In genomic region chr1:91885716-91886506, GRCh38 we compare ENCODE assay signal across 8 cellular contexts. TPM values are rescaled to one million over a fixed set of nuclear protein-coding genes. Genes with fewer than 3 reads are reported as not detected.
DNase-seq lines count a peak whose midpoint lies in the region; ATAC-seq and TF ChIP-seq lines count a peak whose summit lies in the region.

Gene TGFBR3 (minus strand): TSS chr1:91886151. CDS start chr1:91861531, 24,620 bp downstream.

- H3K4me2 ChIP-seq in mammary epithelial cell (ENCODE audit: insufficient read depth, low read depth, low read length) (peak within 1 kb of the TSS; percentile 100), smooth muscle cell (peak within 1 kb of the TSS; percentile 94)

- no peaks in the 10 kb centered on the region for H4K20me1 ChIP-seq in mammary epithelial cell (ENCODE audit: insufficient read depth, low read length)
- peaks cover 36% of the 10 kb centered on the region for H4K20me1 ChIP-seq in smooth muscle cell (ENCODE audit: low read depth)

- dilution Hi-C loops in mammary epithelial cell (cut with HindIII; ENCODE audit: low sequenced_read_pairs) = no loop called here

- H3K9me3 ChIP-seq in mammary epithelial cell (replicated peaks; ENCODE audit: insufficient read depth, low read length) (no peaks in the 10 kb centered on the region), smooth muscle cell (replicated peaks; ENCODE audit: low read depth) (no peaks in the 10 kb centered on the region)

- H2AFZ ChIP-seq in mammary epithelial cell (ENCODE audit: low read depth, low read length) = peak within 1 kb of the TSS; percentile 91
- peak within 1 kb of the TSS; percentile 88 for H2AFZ ChIP-seq in smooth muscle cell (ENCODE audit: low read depth)

- no TSS peak for BruUV-seq in mammary epithelial cell (replicated peaks; lab: Mats Ljungman, UMichigan)

- H3K9ac ChIP-seq in mammary epithelial cell (ENCODE audit: insufficient read depth, low read length) = no peak within 1 kb of the TSS
- H3K9ac ChIP-seq in smooth muscle cell (ENCODE audit: low read depth) = peak within 1 kb of the TSS; percentile 24

- H3K27ac Mint-ChIP-seq in activated B cell treated with CpG ODN at 0.5 μM for 24 hours = no peak within 1 kb of the TSS
- peak within 1 kb of the TSS; percentile 84 to 96 (median 94) for H3K27ac Mint-ChIP-seq in immature natural killer cell

- POLR2A ChIA-PET in activated B cell treated with CpG ODN at 0.5 μM for 24 hours (lab: Charles Lee) = no interaction called here

- H3K36me3 ChIP-seq in mammary epithelial cell (ENCODE audit: insufficient read depth, low read length) (no peaks in the 10 kb centered on the region), smooth muscle cell (ENCODE audit: low read depth) (no peaks in the 10 kb centered on the region)

- H3K9me3 Mint-ChIP-seq in activated B cell treated with CpG ODN at 0.5 μM for 24 hours (no peaks in the 10 kb centered on the region), immature natural killer cell (no peaks in the 10 kb centered on the region)

- peaks cover 24% of the 10 kb centered on the region for H3K27me3 ChIP-seq in mammary epithelial cell (ENCODE audit: insufficient read depth, low read length)
- no peaks in the 10 kb centered on the region for H3K27me3 ChIP-seq in smooth muscle cell (ENCODE audit: low read depth)

- peak within 1 kb of the TSS; percentile 83 for H3K4me3 Mint-ChIP-seq in activated B cell treated with CpG ODN at 0.5 μM for 24 hours
- H3K4me3 Mint-ChIP-seq in immature natural killer cell = peak within 1 kb of the TSS; percentile 99

- H3K27me3 Mint-ChIP-seq in activated B cell treated with CpG ODN at 0.5 μM for 24 hours = peaks cover 38% of the 10 kb centered on the region
- peaks cover 7 to 20% (median 12%) of the 10 kb centered on the region in 3 donors for H3K27me3 Mint-ChIP-seq in immature natural killer cell (ENCODE audit: low read depth in 3 of 3)

- 4% methylated on average over 9 of the region's 92 CpGs for WGBS in mammary epithelial cell (ENCODE audit: low coverage, missing lambda C conversion rate)
- WGBS in smooth muscle cell (ENCODE audit: low lambda C conversion rate) = 0% methylated on average over 33 of the region's 92 CpGs

- no peaks in the 10 kb centered on the region for H3K36me3 Mint-ChIP-seq in activated B cell treated with CpG ODN at 0.5 μM for 24 hours (ENCODE audit: low read depth)
- peaks cover 6 to 8% (median 7%) of the 10 kb centered on the region in 3 donors for H3K36me3 Mint-ChIP-seq in immature natural killer cell

- intact Hi-C loops in activated B cell treated with CpG ODN at 0.5 μM for 24 hours (cut with micrococcal nuclease) = loop anchor here (10.0 kb wide), 1 partner anchor 1031 kb away; no protein-coding TSS in a partner anchor
- intact Hi-C loops in mammary epithelial cell (cut with micrococcal nuclease) = loop anchor here (1.0 to 10.0 kb wide), 7 partner anchors 41 to 411 kb away; partner anchors contain the start of genes GLMN and RPAP2

- peak within 1 kb of the TSS; percentile 63 to 66 (median 64) for H3K4me3 ChIP-seq in mammary epithelial cell (replicated peaks in 1 of 3; ENCODE audit: insufficient read depth in 1 of 3, low read depth in 2 of 3, low read length in 3 of 3)
- peak within 1 kb of the TSS; percentile 81 for H3K4me3 ChIP-seq in smooth muscle cell

- CTCF ChIA-PET in activated B cell treated with CpG ODN at 0.5 μM for 24 hours (lab: Charles Lee) = no interaction called here
- CTCF ChIA-PET in mammary epithelial cell (lab: Charles Lee; ENCODE audit: low non-redundant PET) = interaction anchor here (0.6 to 0.9 kb wide), 2 partner anchors 266 to 361 kb away, joined by 3 to 4 read pairs; no protein-coding TSS in a partner anchor

- no peaks in the 10 kb centered on the region for H3F3A ChIP-seq in smooth muscle cell (ENCODE audit: low read depth)

- in situ Hi-C loops in GM13977 (cut with MboI; ENCODE audit: low pct_unique_long_range_greater_than_20kb, low sequenced_read_pairs, unreplicated experiment) (loop anchor here (25.0 kb wide), 1 partner anchor 374 kb away; the partner anchor contains the start of gene CDC7), mammary epithelial cell (cut with MboI; ENCODE audit: low sequenced_read_pairs in 2 of 2) (no loop called here)

- peak; percentile 72 for ATAC-seq in HG02852 (IDR thresholded peaks at IDR 0.05; ENCODE audit: unreplicated experiment)
- peak; percentile 75 for ATAC-seq in activated B cell treated with CpG ODN at 0.5 μM for 24 hours (ENCODE audit: low read depth)

- no peaks in the 10 kb centered on the region for H3K79me2 ChIP-seq in mammary epithelial cell (ENCODE audit: insufficient read depth, low read length)
- peaks cover 45% of the 10 kb centered on the region for H3K79me2 ChIP-seq in smooth muscle cell (ENCODE audit: low read depth)

- peak; percentile 90 for DNase-seq in GM13977 (ENCODE audit: low spot score)
- peak; percentile 59 for DNase-seq in NCI-H2107 (lab: John Stamatoyannopoulos, UW)
- peak; percentile 30 for DNase-seq in activated B cell treated with CpG ODN at 0.5 μM for 24 hours
- peak; percentile 62 for DNase-seq in mammary epithelial cell
- DNase-seq in immature natural killer cell = peak; percentile 87 to 88 (median 88)
- DNase-seq in smooth muscle cell (lab: John Stamatoyannopoulos, UW; ENCODE audit: unreplicated experiment) = peak; percentile 79
- DNase-seq in GF-D8 (lab: John Stamatoyannopoulos, UW) = no peak

- H3K27ac ChIP-seq in mammary epithelial cell (ENCODE audit: insufficient read depth, low read depth, low read length) = no peak within 1 kb of the TSS
- peak within 1 kb of the TSS; percentile 20 for H3K27ac ChIP-seq in smooth muscle cell (ENCODE audit: low read depth)

- peak; percentile 43 for TF ChIP-seq CTCF in GM13977 (IDR thresholded peaks at IDR 0.05; ENCODE audit: extremely low read depth, insufficient read depth, missing control alignments)
- no peak for TF ChIP-seq CTCF in activated B cell treated with CpG ODN at 0.5 μM for 24 hours (IDR thresholded peaks at IDR 0.05)
- TF ChIP-seq CTCF in mammary epithelial cell (conservative IDR thresholded peaks at IDR 0.05 in 1 of 2, IDR thresholded peaks at IDR 0.05 in 1 of 2; ENCODE audit: extremely low read depth in 1 of 2, insufficient read depth in 1 of 2, low read depth in 1 of 2, low read length in 2 of 2) = peak; percentile 18 to 64
- peak; percentile 37 for TF ChIP-seq CTCF in smooth muscle cell (IDR thresholded peaks at IDR 0.05; ENCODE audit: borderline replicate concordance, insufficient read depth, poor library complexity, severe bottlenecking)

- peaks cover 24% of the 10 kb centered on the region for H3K4me1 ChIP-seq in mammary epithelial cell (ENCODE audit: insufficient read depth, low read length)
- H3K4me1 ChIP-seq in smooth muscle cell (ENCODE audit: low read depth) = no peaks in the 10 kb centered on the region

- H3K4me1 Mint-ChIP-seq in activated B cell treated with CpG ODN at 0.5 μM for 24 hours (peaks cover 20% of the 10 kb centered on the region), immature natural killer cell (peaks cover 43 to 65% of the 10 kb centered on the region in 2 donors)

RNA-seq across cellular contexts. Expression of gene TGFBR3, which starts in this region (rescaled TPM):
- total RNA-seq in activated B cell treated with CpG ODN at 0.5 μM for 24 hours = 0.27 and 0.60 TPM in 2 replicates
- under 1 TPM; 0.61 to 0.67 TPM for total RNA-seq in mammary epithelial cell
- polyA plus RNA-seq in mammary epithelial cell = 0.09 TPM
- 0.05 TPM for polyA minus RNA-seq in mammary epithelial cell
- 100 to 1,000 TPM; 141 to 245 (median 183) TPM for polyA plus RNA-seq in immature natural killer cell
- total RNA-seq in smooth muscle cell = 112 TPM in 2 replicates
- 52.0 and 68.3 TPM in 2 replicates for polyA plus RNA-seq in smooth muscle cell

Comparison
In these comparisons a context has a peak if more than half of its experiments do, and no peak if none do; other contexts are left out.
1. RNA of gene TGFBR3 (total RNA-seq): 112 TPM in smooth muscle cell; 0.61 to 0.67 TPM in mammary epithelial cell and 0.27 to 0.60 TPM in activated B cell treated with CpG ODN at 0.5 μM for 24 hours; every median in the first group is over 10 times any median in the second.
2. RNA of gene TGFBR3 (polyA plus RNA-seq): 141 to 245 TPM in immature natural killer cell and 52.0 to 68.3 TPM in smooth muscle cell; 0.09 TPM in mammary epithelial cell (single experiment); every median in the first group is over 10 times any median in the second.
3. Peak in DNase-seq and ATAC-seq in activated B cell treated with CpG ODN at 0.5 μM for 24 hours; RNA of the gene not detected or under 1 TPM.
4. Peak in DNase-seq, H3K4me3 ChIP-seq and H3K4me2 ChIP-seq in mammary epithelial cell; RNA of the gene not detected or under 1 TPM.